In the genomic region with DNA sequence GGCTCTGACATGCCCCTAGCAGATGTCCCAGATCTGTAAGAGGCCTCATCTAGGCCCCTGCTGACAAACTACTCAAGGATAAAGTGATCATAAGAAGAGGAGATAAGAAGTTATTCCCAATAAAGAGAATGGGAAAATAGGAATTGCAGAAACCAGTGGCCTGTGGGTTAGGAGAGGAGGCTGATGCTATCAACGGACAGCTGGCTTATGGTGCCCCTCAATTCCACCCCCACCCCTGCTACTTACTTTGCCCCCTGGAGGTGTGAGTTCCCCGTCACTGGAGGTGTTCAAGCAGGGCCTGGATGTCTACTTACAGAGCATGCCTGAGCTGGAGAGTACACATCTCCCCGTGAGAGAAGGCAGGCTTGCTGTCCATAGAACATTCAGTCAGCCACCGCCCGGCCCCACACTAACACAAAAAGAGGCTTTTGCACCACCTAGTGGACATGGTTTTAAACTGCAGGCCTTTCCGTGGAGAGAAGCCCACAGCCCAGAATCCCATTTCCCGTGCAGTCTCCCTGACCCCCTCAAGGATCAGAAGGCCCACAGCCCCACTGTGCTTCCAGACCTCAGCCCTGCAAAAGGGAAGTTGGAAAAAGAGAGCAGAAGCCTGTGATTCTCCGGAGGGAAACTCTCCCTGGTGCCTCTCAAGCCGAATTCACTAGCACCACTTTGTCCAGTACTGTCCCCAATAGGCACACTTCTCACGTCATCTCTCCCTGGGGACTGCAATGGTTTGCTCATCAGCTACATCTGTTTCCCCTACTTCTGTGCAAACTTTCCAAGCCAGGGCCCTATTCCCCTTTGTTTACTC, we compare ENCODE assay signal across 9 cellular contexts. TPM values are rescaled to one million over a fixed set of nuclear protein-coding genes. Genes with fewer than 3 reads are reported as not detected.
DNase-seq lines count a peak whose midpoint lies in the region.
"Had no signal": no experiment of that assay in that cellular context is flagged by ENCODE, and none has a peak within 500 bp of the region (broad histone marks: within the 10 kb centered on the region; RNA-seq: fewer than 3 reads in every experiment).

No MANE protein-coding gene starts in this region.

- no peaks in the 10 kb centered on the region for H3K36me3 ChIP-seq in neuronal stem cell (replicated peaks in 1 of 2; ENCODE audit: control insufficient read depth in 2 of 2, insufficient read depth in 2 of 2, low read length in 2 of 2)

- no peak overlapping the region for H3K4me2 ChIP-seq in neuronal stem cell (ENCODE audit: insufficient read depth, low read length, poor library complexity, severe bottlenecking)

- DNase-seq in SIG-M5 treated with dmso at 0.1 percent for 504 hours (lab: John Stamatoyannopoulos, UW; ENCODE audit: unreplicated experiment) (peak; percentile 80), SIG-M5 (lab: John Stamatoyannopoulos, UW) (no peak), M059J (ENCODE audit: low read depth) (peak; percentile 82), RKO (ENCODE audit: low spot score) (peak; percentile 70), activated T-helper 1 cell treated with Interleukin-2 at 50 U/mL for 16 hours (ENCODE audit: low read depth) (peak; percentile 32), fibroblast of peridontal ligament (ENCODE audit: extremely low read depth) (peak; percentile 77), neuronal stem cell (ENCODE audit: low spot score) (peak; percentile 85), substantia nigra (lab: John Stamatoyannopoulos, UW) (peak in 48 of 49 donors; percentile 12 to 83 (median 58))

- H2BK120ac ChIP-seq in neuronal stem cell (ENCODE audit: low read depth, low read length): no peak overlapping the region

- no peak overlapping the region for H2BK15ac ChIP-seq in neuronal stem cell (ENCODE audit: low read length)

- H3K9ac ChIP-seq in neuronal stem cell (ENCODE audit: low read depth, low read length, poor library complexity): no peak overlapping the region

- H4K8ac ChIP-seq in neuronal stem cell (ENCODE audit: low read depth, low read length): no peak overlapping the region

- no CpG with 5 or more reads among the region's 10 CpGs for WGBS in neuronal stem cell (ENCODE audit: extremely low coverage in 2 of 2, insufficient read length in 2 of 2, insufficient replicate concordance in 1 of 2), 2 donors

- H2AK5ac ChIP-seq in neuronal stem cell (ENCODE audit: low read depth, low read length): no peak overlapping the region

- H2BK5ac ChIP-seq in neuronal stem cell (ENCODE audit: low read length): no peak overlapping the region

- peaks cover 0 to 2% (median 0%) of the 10 kb centered on the region in 3 experiments for H3K27me3 ChIP-seq in neuronal stem cell (ENCODE audit: control insufficient read depth in 3 of 3, insufficient read depth in 3 of 3, low read depth in 1 of 3, low read length in 3 of 3)

- H3K27ac ChIP-seq in neuronal stem cell (replicated peaks; ENCODE audit: low read length) (no peak overlapping the region), substantia nigra (ENCODE audit: low read depth, low read length, poor library complexity, severe bottlenecking) (peak overlapping the region; percentile 40)

- no peaks in the 10 kb centered on the region for H3K9me3 ChIP-seq in neuronal stem cell (replicated peaks in 1 of 2; ENCODE audit: control insufficient read depth in 2 of 2, insufficient read depth in 1 of 2, low read depth in 1 of 2, low read length in 2 of 2)

- H3K79me1 ChIP-seq in neuronal stem cell (ENCODE audit: low read depth, low read length): no peaks in the 10 kb centered on the region

- no peak overlapping the region for H4K91ac ChIP-seq in neuronal stem cell (ENCODE audit: low read depth, low read length, poor library complexity)

- H3K4ac ChIP-seq in neuronal stem cell (ENCODE audit: low read length): no peak overlapping the region

- peak overlapping the region; percentile 81 for H2AFZ ChIP-seq in neuronal stem cell (ENCODE audit: low read length)

- H2BK12ac ChIP-seq in neuronal stem cell (ENCODE audit: low read length): no peak overlapping the region

- H3K23ac ChIP-seq in neuronal stem cell (ENCODE audit: low read depth, low read length, poor library complexity): no peak overlapping the region

- H3K14ac ChIP-seq in neuronal stem cell (ENCODE audit: low read length): no peak overlapping the region

- H3K4me3 ChIP-seq in neuronal stem cell (ENCODE audit: low read length in 2 of 2): no peak overlapping the region

- no peak overlapping the region for H3K18ac ChIP-seq in neuronal stem cell (ENCODE audit: low read length)

- peaks cover 8 to 11% of the 10 kb centered on the region in 2 donors for H3K4me1 ChIP-seq in neuronal stem cell (ENCODE audit: control insufficient read depth in 2 of 2, insufficient read depth in 1 of 2, low read depth in 1 of 2, low read length in 2 of 2)

RNA-seq across cellular contexts. Expression of a gene that starts 23.8 kb away (rescaled TPM):
- not detected in 2 replicates for total RNA-seq in M059J (2014; rRNA removed; shearing (Covaris generic))
- 0.01 TPM for polyA plus RNA-seq in neuronal stem cell (2013, experiment 1 of 2)
- polyA plus RNA-seq in neuronal stem cell (2013, experiment 2 of 2): 0.03 TPM
- total RNA-seq: pulmonary artery endothelial cell had no signal

RNA-seq across cellular contexts. Expression of a gene that starts 27.0 kb away (rescaled TPM):
- 14.4 and 19.0 TPM in 2 replicates for total RNA-seq in M059J (2014; rRNA removed; shearing (Covaris generic))
- 0.24 TPM for polyA plus RNA-seq in neuronal stem cell (2013, experiment 1 of 2)
- polyA plus RNA-seq in neuronal stem cell (2013, experiment 2 of 2): 0.25 TPM
